8 cellular contexts compared by ENCODE assay signal in the genomic region with DNA sequence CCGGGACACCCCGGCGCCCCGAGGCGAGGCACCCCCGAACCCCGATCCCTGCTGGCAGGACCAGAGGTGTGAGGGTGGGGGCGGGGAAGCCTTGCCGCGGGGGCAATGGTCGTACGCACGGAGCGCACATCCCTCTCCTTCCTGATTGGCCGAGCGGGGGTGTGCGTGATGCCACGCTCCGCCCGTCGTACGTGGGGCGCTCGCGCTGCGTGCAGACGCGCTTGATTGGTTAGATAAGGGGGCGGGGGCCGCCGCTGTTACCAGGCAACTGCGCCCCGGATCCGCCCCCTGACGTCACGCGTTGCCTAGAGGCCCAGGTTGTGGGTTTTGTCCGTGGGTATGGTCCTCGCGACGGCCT. TPM values are rescaled to one million over a fixed set of nuclear protein-coding genes. Genes with fewer than 3 reads are reported as not detected.
DNase-seq lines count a peak whose midpoint lies in the region; ATAC-seq and TF ChIP-seq lines count a peak whose summit lies in the region.
"Not testable (repeated sequence)": the region's sequence is repeated elsewhere in the genome, so short reads cannot be mapped to it uniquely, and the experiment has no call there.

No MANE protein-coding gene starts in this region.

- H3K36me3 Mint-ChIP-seq in CD8-positive, alpha-beta memory T cell; activated naive CD8-positive, alpha-beta T cell treated with anti-CD3 and anti-CD28 coated beads, Interleukin-2, amount 10 ng/mL, durations not matched to agents 7 days and 5 days: not testable (repeated sequence)

- not testable (repeated sequence) for TF ChIP-seq CTCF in WI38 (IDR thresholded peaks at IDR 0.05; ENCODE audit: low read depth, low read length); osteoblast (IDR thresholded peaks at IDR 0.05; ENCODE audit: extremely low read depth, low read depth, low read length)

- H2AFZ ChIP-seq in osteoblast (ENCODE audit: low read length) = not testable (repeated sequence)

- peak; percentile 87 to 97 (median 94) for DNase-seq in CD8-positive, alpha-beta memory T cell
- peak; percentile 89 for DNase-seq in activated naive CD8-positive, alpha-beta T cell treated with anti-CD3 and anti-CD28 coated beads, Interleukin-2, amount 10 ng/mL, durations not matched to agents 7 days and 5 days
- peak; percentile 97 for DNase-seq in Right ventricle myocardium superior
- DNase-seq in osteoblast (ENCODE audit: insufficient read length, low spot score, missing footprints) = not testable (repeated sequence)
- peak; percentile 69 to 91 for DNase-seq in stimulated activated CD8-positive, alpha-beta memory T cell treated with anti-CD3 and anti-CD28 coated beads, Interleukin-4, amount 100 ng/mL, for 4 hours (ENCODE audit: low read depth in 2 of 2, low spot score in 1 of 2)

- peak; percentile 94 for ATAC-seq in GM21526 (IDR thresholded peaks at IDR 0.05; ENCODE audit: low FRiP score, unreplicated experiment)
- ATAC-seq in HG03378 (IDR thresholded peaks at IDR 0.05; ENCODE audit: unreplicated experiment) = peak; percentile 95
- ATAC-seq in activated naive CD8-positive, alpha-beta T cell treated with anti-CD3 and anti-CD28 coated beads, Interleukin-2, amount 10 ng/mL, durations not matched to agents 7 days and 5 days (ENCODE audit: low read depth) = peak; percentile 98
- peak; percentile 98 for ATAC-seq in Right ventricle myocardium superior (ENCODE audit: poor library complexity)

- POLR2A ChIA-PET in CD8-positive, alpha-beta memory T cell (lab: Charles Lee); activated naive CD8-positive, alpha-beta T cell treated with anti-CD3 and anti-CD28 coated beads, Interleukin-2, amount 10 ng/mL, durations not matched to agents 7 days and 5 days (lab: Charles Lee): not testable (repeated sequence)

- not testable (repeated sequence) for H3K4me1 ChIP-seq in CD8-positive, alpha-beta memory T cell (ENCODE audit: insufficient read depth, low read length); osteoblast (ENCODE audit: insufficient read depth, low read length)

- not testable (repeated sequence) for H3K4me2 ChIP-seq in osteoblast (ENCODE audit: insufficient read depth, low read length)

- not testable (repeated sequence) for H3K4me3 ChIP-seq in CD8-positive, alpha-beta memory T cell (ENCODE audit: low read length)
- H3K4me3 ChIP-seq in WI38 (ENCODE audit: low read depth, low read length) = peak overlapping the region; percentile 45
- peak overlapping the region; percentile 67 for H3K4me3 ChIP-seq in osteoblast (ENCODE audit: insufficient read depth, low read length)

- H3K4me3 Mint-ChIP-seq in CD8-positive, alpha-beta memory T cell = peak overlapping the region in 1 of 7 donors; percentile 52
- H3K4me3 Mint-ChIP-seq in activated naive CD8-positive, alpha-beta T cell treated with anti-CD3 and anti-CD28 coated beads, Interleukin-2, amount 10 ng/mL, durations not matched to agents 7 days and 5 days = not testable (repeated sequence)

- not testable (repeated sequence) for H3K27me3 ChIP-seq in CD8-positive, alpha-beta memory T cell (ENCODE audit: insufficient read depth, low read length, poor library complexity, severe bottlenecking); osteoblast (ENCODE audit: insufficient read depth, low read length)

- not testable (repeated sequence) for H3K4me1 Mint-ChIP-seq in CD8-positive, alpha-beta memory T cell; activated naive CD8-positive, alpha-beta T cell treated with anti-CD3 and anti-CD28 coated beads, Interleukin-2, amount 10 ng/mL, durations not matched to agents 7 days and 5 days

- not testable (repeated sequence) for H3K27me3 Mint-ChIP-seq in CD8-positive, alpha-beta memory T cell; activated naive CD8-positive, alpha-beta T cell treated with anti-CD3 and anti-CD28 coated beads, Interleukin-2, amount 10 ng/mL, durations not matched to agents 7 days and 5 days

- H4K20me1 ChIP-seq in osteoblast (ENCODE audit: insufficient read depth, low read length) = not testable (repeated sequence)

- H3K9me3 ChIP-seq in CD8-positive, alpha-beta memory T cell (ENCODE audit: low read length); osteoblast (ENCODE audit: low read depth, low read length): not testable (repeated sequence)

- H3K36me3 ChIP-seq in CD8-positive, alpha-beta memory T cell (ENCODE audit: insufficient read depth, low read length); osteoblast (ENCODE audit: insufficient read depth, low read length): not testable (repeated sequence)

- intact Hi-C loops in Right ventricle myocardium superior (cut with DNase I) = not testable (repeated sequence)

- H3K9me3 Mint-ChIP-seq in CD8-positive, alpha-beta memory T cell; activated naive CD8-positive, alpha-beta T cell treated with anti-CD3 and anti-CD28 coated beads, Interleukin-2, amount 10 ng/mL, durations not matched to agents 7 days and 5 days: not testable (repeated sequence)

- H3K27ac ChIP-seq in CD8-positive, alpha-beta memory T cell (ENCODE audit: low read depth, low read length) = peak overlapping the region; percentile 43
- H3K27ac ChIP-seq in osteoblast (ENCODE audit: low read depth, low read length) = not testable (repeated sequence)

- not testable (repeated sequence) for H3K79me2 ChIP-seq in osteoblast (ENCODE audit: insufficient read depth, low read length)

- H3K27ac Mint-ChIP-seq in CD8-positive, alpha-beta memory T cell; activated naive CD8-positive, alpha-beta T cell treated with anti-CD3 and anti-CD28 coated beads, Interleukin-2, amount 10 ng/mL, durations not matched to agents 7 days and 5 days: not testable (repeated sequence)

- CTCF ChIA-PET in CD8-positive, alpha-beta memory T cell (lab: Charles Lee) = not testable (repeated sequence)

RNA-seq across cellular contexts. Expression of a gene that starts 0.5 kb away (rescaled TPM):
- total RNA-seq in CD8-positive, alpha-beta memory T cell = 10 to 100 TPM; 18.0 to 18.7 TPM
- polyA plus RNA-seq in CD8-positive, alpha-beta memory T cell = 42.6 TPM
- 10 to 100 TPM; 47.7 to 54.4 TPM for total RNA-seq in activated naive CD8-positive, alpha-beta T cell treated with anti-CD3 and anti-CD28 coated beads, Interleukin-2, amount 10 ng/mL, durations not matched to agents 7 days and 5 days
- total RNA-seq in Right ventricle myocardium superior (36.7 TPM), osteoblast (30.1 and 30.4 TPM in 2 replicates)

RNA-seq across cellular contexts. Expression of a gene that starts 19.3 kb away (rescaled TPM):
- 10 to 100 TPM; 80.1 to 80.2 TPM for total RNA-seq in CD8-positive, alpha-beta memory T cell
- 37.2 TPM for polyA plus RNA-seq in CD8-positive, alpha-beta memory T cell
- 10 to 100 TPM; 36.8 to 37.3 TPM for total RNA-seq in activated naive CD8-positive, alpha-beta T cell treated with anti-CD3 and anti-CD28 coated beads, Interleukin-2, amount 10 ng/mL, durations not matched to agents 7 days and 5 days
- total RNA-seq in Right ventricle myocardium superior (52.6 TPM), osteoblast (42.7 and 46.0 TPM in 2 replicates)
